In the genomic region with DNA sequence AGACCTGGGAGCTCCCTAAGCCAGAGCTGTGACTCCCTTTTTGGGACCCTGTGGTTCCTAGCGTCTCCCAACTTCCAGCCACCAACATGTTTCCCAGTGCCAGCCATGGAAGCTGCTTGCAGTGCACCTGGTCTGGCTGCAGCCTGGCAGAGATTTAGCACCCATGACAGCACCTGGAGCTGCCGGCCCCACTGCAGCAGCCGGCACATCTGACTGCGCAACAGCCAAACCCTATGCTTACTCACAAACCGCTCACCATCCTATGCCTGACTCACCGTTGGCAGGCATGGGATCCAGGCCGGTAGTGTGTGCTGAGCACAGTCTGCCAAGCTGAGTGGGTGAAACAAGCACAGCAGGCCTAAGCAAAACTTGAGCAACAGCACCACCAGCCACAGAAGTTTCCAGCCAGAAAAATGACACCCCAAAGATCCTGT, we compare ENCODE assay signal across 18 cellular contexts.
DNase-seq lines count a peak whose midpoint lies in the region; ATAC-seq, FAIRE-seq and TF ChIP-seq lines count a peak whose summit lies in the region.
"Had no signal": no experiment of that assay in that cellular context is flagged by ENCODE, and none has a peak within 500 bp of the region (broad histone marks: within the 10 kb centered on the region; RNA-seq: fewer than 3 reads in every experiment).

No MANE protein-coding gene starts in this region.

- CTCF ChIA-PET in MCF 10A (lab: Yijun Ruan, JAX), result interaction anchor here (0.5 to 2.7 kb wide), 15 partner anchors 11 to 1138 kb away, joined by 3 to 9 read pairs (median 3); partner anchors contain the start of gene PRMT6
- CTCF ChIA-PET in Caco-2 (lab: Charles Lee), result no interaction called here
- CTCF ChIA-PET in CD4-positive, alpha-beta T cell (lab: Charles Lee), result no interaction called here

- no peak overlapping the region for H3K9ac ChIP-seq in adipocyte (ENCODE audit: low read length)
- H3K9ac ChIP-seq: parathyroid adenoma, SK-N-SH had no signal

- H3K4me3 ChIP-seq in breast epithelium, result no peak overlapping the region
- H3K4me3 ChIP-seq in adipocyte (ENCODE audit: low read length), result no peak overlapping the region
- no peak overlapping the region for H3K4me3 ChIP-seq in fibroblast of villous mesenchyme (ENCODE audit: low read depth, low read length)
- no peak overlapping the region for H3K4me3 ChIP-seq in Caco-2 (ENCODE audit: low read depth, low read length)
- H3K4me3 ChIP-seq: A549, heart right ventricle had no signal

- H3K36me3 ChIP-seq in breast epithelium, result no peaks in the 10 kb centered on the region
- H3K36me3 ChIP-seq in adipocyte (ENCODE audit: control insufficient read depth, insufficient read depth, low read length, severe bottlenecking), result no peaks in the 10 kb centered on the region
- H3K36me3 ChIP-seq in Caco-2 (ENCODE audit: control insufficient read depth, insufficient read depth, low read length), result no peaks in the 10 kb centered on the region
- H3K36me3 ChIP-seq: heart right ventricle had no signal

- no peak overlapping the region for H3K27ac ChIP-seq in breast epithelium
- no peak overlapping the region for H3K27ac ChIP-seq in CD4-positive, alpha-beta T cell (ENCODE audit: low read depth, low read length)
- H3K27ac ChIP-seq: A549, heart right ventricle, parathyroid adenoma had no signal

- no peak for FAIRE-seq in urothelium cell line (lab: Jason Lieb, UNC)
- FAIRE-seq: A549 had no signal

- H3K9me3 Mint-ChIP-seq in MCF 10A (ENCODE audit: unreplicated experiment) (no peaks in the 10 kb centered on the region), Caco-2 (ENCODE audit: unreplicated experiment) (no peaks in the 10 kb centered on the region)
- H3K9me3 Mint-ChIP-seq in CD4-positive, alpha-beta T cell, result peaks cover 6% of the 10 kb centered on the region
- H3K9me3 Mint-ChIP-seq: activated CD4-positive, alpha-beta T cell treated with anti-CD3 and anti-CD28 coated beads, Interleukin-2, amount 10 ng/mL, durations not matched to agents 24 days and 14 days had no signal

- no peaks in the 10 kb centered on the region for H3K27me3 ChIP-seq in breast epithelium
- H3K27me3 ChIP-seq in adipocyte (replicated peaks; ENCODE audit: control insufficient read depth, insufficient read depth, low read length), result no peaks in the 10 kb centered on the region
- no peaks in the 10 kb centered on the region for H3K27me3 ChIP-seq in Caco-2 (replicated peaks; ENCODE audit: control insufficient read depth, insufficient read depth, low read length)
- no peaks in the 10 kb centered on the region for H3K27me3 ChIP-seq in CD4-positive, alpha-beta T cell (ENCODE audit: control insufficient read depth, insufficient read depth, low read length)
- H3K27me3 ChIP-seq: heart right ventricle had no signal

- H3K4me1 Mint-ChIP-seq in MCF 10A (ENCODE audit: insufficient read depth, unreplicated experiment) (peaks cover 12% of the 10 kb centered on the region), Caco-2 (ENCODE audit: low read depth, unreplicated experiment) (no peaks in the 10 kb centered on the region)
- no peaks in the 10 kb centered on the region for H3K4me1 Mint-ChIP-seq in CD4-positive, alpha-beta T cell (ENCODE audit: low read depth)
- H3K4me1 Mint-ChIP-seq: activated CD4-positive, alpha-beta T cell treated with anti-CD3 and anti-CD28 coated beads, Interleukin-2, amount 10 ng/mL, durations not matched to agents 24 days and 14 days; memory B cell had no signal

- POLR2A ChIA-PET in MCF 10A (lab: Yijun Ruan, JAX), result interaction anchor here (0.5 kb wide), 1 partner anchor 95 kb away, joined by 4 read pairs; no protein-coding TSS in a partner anchor
- POLR2A ChIA-PET in Caco-2 (lab: Charles Lee), result no interaction called here
- POLR2A ChIA-PET in CD4-positive, alpha-beta T cell (lab: Charles Lee), result no interaction called here

- BruUV-seq in MCF 10A (replicated peaks; lab: Mats Ljungman, UMichigan), result no TSS peak
- BruUV-seq in Caco-2 (replicated peaks; lab: Mats Ljungman, UMichigan), result no TSS peak

- H3K27me3 Mint-ChIP-seq in MCF 10A (ENCODE audit: insufficient read depth, unreplicated experiment) (no peaks in the 10 kb centered on the region), Caco-2 (ENCODE audit: insufficient read depth, unreplicated experiment) (no peaks in the 10 kb centered on the region)
- no peaks in the 10 kb centered on the region for H3K27me3 Mint-ChIP-seq in CD4-positive, alpha-beta T cell
- H3K27me3 Mint-ChIP-seq: activated CD4-positive, alpha-beta T cell treated with anti-CD3 and anti-CD28 coated beads, Interleukin-2, amount 10 ng/mL, durations not matched to agents 24 days and 14 days had no signal

- intact Hi-C loops in MCF 10A (cut with micrococcal nuclease) (loop anchor here (1.0 to 2.0 kb wide), 3 partner anchors 522 to 827 kb away; no protein-coding TSS in a partner anchor), breast epithelium (cut with DNase I; ENCODE audit: low total_unique reads) (no loop called here), Caco-2 (cut with micrococcal nuclease; ENCODE audit: unreplicated experiment) (no loop called here)
- intact Hi-C loops in CD4-positive, alpha-beta T cell (cut with DNase I, micrococcal nuclease), result no loop called here

- H3K4me1 ChIP-seq in breast epithelium (no peaks in the 10 kb centered on the region), adipocyte (ENCODE audit: control insufficient read depth, insufficient read depth, low read length) (no peaks in the 10 kb centered on the region), Caco-2 (no peaks in the 10 kb centered on the region)
- H3K4me1 ChIP-seq: A549, heart right ventricle, parathyroid adenoma had no signal

- no peak overlapping the region for H3K4me3 Mint-ChIP-seq in MCF 10A (ENCODE audit: unreplicated experiment)
- H3K4me3 Mint-ChIP-seq in Caco-2 (ENCODE audit: unreplicated experiment), result no peak overlapping the region
- no peak overlapping the region for H3K4me3 Mint-ChIP-seq in CD4-positive, alpha-beta T cell
- H3K4me3 Mint-ChIP-seq: activated CD4-positive, alpha-beta T cell treated with anti-CD3 and anti-CD28 coated beads, Interleukin-2, amount 10 ng/mL, durations not matched to agents 24 days and 14 days; memory B cell had no signal

- no peaks in the 10 kb centered on the region for H3K9me3 ChIP-seq in breast epithelium
- H3K9me3 ChIP-seq in adipocyte (ENCODE audit: control insufficient read depth, low read length), result no peaks in the 10 kb centered on the region
- H3K9me3 ChIP-seq in Caco-2, result no peaks in the 10 kb centered on the region
- no peaks in the 10 kb centered on the region for H3K9me3 ChIP-seq in CD4-positive, alpha-beta T cell (ENCODE audit: control insufficient read depth, low read length)
- H3K9me3 ChIP-seq: A549, SK-N-SH had no signal

- peak; percentile 97 for DNase-seq in MCF 10A (ENCODE audit: unreplicated experiment)
- no peak for DNase-seq in breast epithelium (ENCODE audit: low spot score in 2 of 2)
- peak; percentile 63 for DNase-seq in adipocyte (ENCODE audit: low read depth)
- DNase-seq in fibroblast of villous mesenchyme (ENCODE audit: low read depth), result peak; percentile 5
- peak; percentile 55 for DNase-seq in urothelium cell line (ENCODE audit: low spot score)
- no peak for DNase-seq in Caco-2
- no peak for DNase-seq in CD4-positive, alpha-beta T cell
- DNase-seq: activated CD4-positive, alpha-beta T cell treated with anti-CD3 and anti-CD28 coated beads, Interleukin-2, amount 10 ng/mL, durations not matched to agents 24 days and 14 days; activated gamma-delta T cell treated with Interleukin-2 at 50 U/mL for 16 hours; cerebellar nuclear complex; heart right ventricle; KBM-7; NCI-H345; SK-N-SH had no signal

- TF ChIP-seq CTCF in MCF 10A (IDR thresholded peaks at IDR 0.05; ENCODE audit: unreplicated experiment) (peak; percentile 20), breast epithelium (IDR thresholded peaks at IDR 0.05) (no peak), fibroblast of villous mesenchyme (IDR thresholded peaks at IDR 0.05; ENCODE audit: insufficient read depth, low read depth, low read length) (no peak), Caco-2 (IDR thresholded peaks at IDR 0.05; ENCODE audit: insufficient read depth in 1 of 2, low read depth in 1 of 2, low read length in 1 of 2, severe bottlenecking in 1 of 2, unreplicated experiment in 1 of 2) (no peak)
- no peak for TF ChIP-seq CTCF in CD4-positive, alpha-beta T cell (IDR thresholded peaks at IDR 0.05)

- H3K27ac Mint-ChIP-seq in MCF 10A (ENCODE audit: low read depth, unreplicated experiment), result peak overlapping the region; percentile 47
- no peak overlapping the region for H3K27ac Mint-ChIP-seq in Caco-2 (ENCODE audit: unreplicated experiment)
- no peak overlapping the region for H3K27ac Mint-ChIP-seq in CD4-positive, alpha-beta T cell
- H3K27ac Mint-ChIP-seq: activated CD4-positive, alpha-beta T cell treated with anti-CD3 and anti-CD28 coated beads, Interleukin-2, amount 10 ng/mL, durations not matched to agents 24 days and 14 days; memory B cell had no signal

- no peak for TF ChIP-seq POLR2A in breast epithelium (IDR thresholded peaks at IDR 0.05)

- ATAC-seq in CD4-positive, alpha-beta T cell (ENCODE audit: poor library complexity), result no peak
- ATAC-seq in HG03196 (IDR thresholded peaks at IDR 0.05; ENCODE audit: unreplicated experiment), result no peak
- ATAC-seq: A549, heart right ventricle had no signal

- H3K36me3 Mint-ChIP-seq in MCF 10A (ENCODE audit: insufficient read depth, unreplicated experiment), result no peaks in the 10 kb centered on the region
- no peaks in the 10 kb centered on the region for H3K36me3 Mint-ChIP-seq in Caco-2 (ENCODE audit: insufficient read depth, unreplicated experiment)
- no peaks in the 10 kb centered on the region for H3K36me3 Mint-ChIP-seq in CD4-positive, alpha-beta T cell (ENCODE audit: low read depth)
- H3K36me3 Mint-ChIP-seq: memory B cell had no signal

Comparison
In these comparisons a context has a peak if more than half of its experiments do, and no peak if none do; other contexts are left out.
1. DNase-seq: peak in MCF 10A (single experiment), adipocyte (single experiment), fibroblast of villous mesenchyme (single experiment) and urothelium cell line (single experiment); none in breast epithelium (0 of 2), Caco-2 (0 of 2) and CD4-positive, alpha-beta T cell (0 of 10).